18 cellular contexts compared by ENCODE assay signal in genomic region chr17:61223725-61224124, GRCh38.
DNase-seq lines count a peak whose midpoint lies in the region.
"Had no signal": no experiment of that assay in that cellular context is flagged by ENCODE, and none has a peak within 500 bp of the region (broad histone marks: within the 10 kb centered on the region; RNA-seq: fewer than 3 reads in every experiment).

No MANE protein-coding gene starts in this region.

- H3K36me3 ChIP-seq in BLaER1: no peaks in the 10 kb centered on the region
- H3K36me3 ChIP-seq in CD8-positive, alpha-beta memory T cell (ENCODE audit: insufficient read depth, low read length): no peaks in the 10 kb centered on the region
- H3K36me3 ChIP-seq: Peyer's patch had no signal

- H3K27me3 ChIP-seq in BLaER1: no peaks in the 10 kb centered on the region
- no peaks in the 10 kb centered on the region for H3K27me3 ChIP-seq in CD8-positive, alpha-beta memory T cell (ENCODE audit: insufficient read depth, low read length, poor library complexity, severe bottlenecking)
- H3K27me3 ChIP-seq: Peyer's patch had no signal

- peaks cover 9% of the 10 kb centered on the region for H3K36me3 Mint-ChIP-seq in activated CD4-positive, alpha-beta T cell treated with anti-CD3 and anti-CD28 coated beads, Interleukin-2, amount 10 ng/mL, durations not matched to agents 7 days and 5 days (ENCODE audit: low read depth)
- peaks cover 0 to 1% (median 0%) of the 10 kb centered on the region in 3 donors for H3K36me3 Mint-ChIP-seq in CD8-positive, alpha-beta memory T cell
- no peaks in the 10 kb centered on the region for H3K36me3 Mint-ChIP-seq in immature natural killer cell
- H3K36me3 Mint-ChIP-seq: CD8-positive, alpha-beta T cell had no signal

- H3K27ac ChIP-seq in BLaER1: no peak overlapping the region
- H3K27ac ChIP-seq in CD8-positive, alpha-beta memory T cell (ENCODE audit: low read depth, low read length): no peak overlapping the region
- H3K27ac ChIP-seq: HL-60, Peyer's patch had no signal

- H3K9me3 Mint-ChIP-seq in activated CD4-positive, alpha-beta T cell treated with anti-CD3 and anti-CD28 coated beads, Interleukin-2, amount 10 ng/mL, durations not matched to agents 7 days and 5 days: peaks cover 2% of the 10 kb centered on the region
- H3K9me3 Mint-ChIP-seq in CD8-positive, alpha-beta memory T cell: no peaks in the 10 kb centered on the region
- no peaks in the 10 kb centered on the region for H3K9me3 Mint-ChIP-seq in immature natural killer cell
- H3K9me3 Mint-ChIP-seq: CD8-positive, alpha-beta T cell; HFFc6 had no signal

- POLR2A ChIA-PET in activated CD4-positive, alpha-beta T cell treated with anti-CD3 and anti-CD28 coated beads, Interleukin-2, amount 10 ng/mL, durations not matched to agents 7 days and 5 days (lab: Charles Lee): no interaction called here
- POLR2A ChIA-PET in CD8-positive, alpha-beta memory T cell (lab: Charles Lee): interaction anchor here (1.0 kb wide), 1 partner anchor 19 kb away, joined by 3 read pairs; no protein-coding TSS in a partner anchor

- H3K9me3 ChIP-seq in BLaER1: no peaks in the 10 kb centered on the region
- H3K9me3 ChIP-seq in CD8-positive, alpha-beta memory T cell (ENCODE audit: low read length): no peaks in the 10 kb centered on the region
- H3K9me3 ChIP-seq: Peyer's patch had no signal

- H3K4me3 ChIP-seq in BLaER1: no peak overlapping the region
- no peak overlapping the region for H3K4me3 ChIP-seq in CD8-positive, alpha-beta memory T cell (ENCODE audit: low read length)
- H3K4me3 ChIP-seq: K562, Peyer's patch had no signal

- peaks cover 54% of the 10 kb centered on the region for H3K4me1 Mint-ChIP-seq in activated CD4-positive, alpha-beta T cell treated with anti-CD3 and anti-CD28 coated beads, Interleukin-2, amount 10 ng/mL, durations not matched to agents 7 days and 5 days
- peaks cover 30 to 43% (median 33%) of the 10 kb centered on the region in 3 donors for H3K4me1 Mint-ChIP-seq in CD8-positive, alpha-beta memory T cell
- H3K4me1 Mint-ChIP-seq in immature natural killer cell: peaks cover 44 to 58% of the 10 kb centered on the region in 2 donors

- CTCF ChIA-PET in activated CD4-positive, alpha-beta T cell treated with anti-CD3 and anti-CD28 coated beads, Interleukin-2, amount 10 ng/mL, durations not matched to agents 7 days and 5 days (lab: Charles Lee): interaction anchor here (1.8 kb wide), 1 partner anchor 10 kb away, joined by 6 read pairs; no protein-coding TSS in a partner anchor
- CTCF ChIA-PET in CD8-positive, alpha-beta memory T cell (lab: Charles Lee): no interaction called here

- peaks cover 51% of the 10 kb centered on the region for H3K4me1 ChIP-seq in BLaER1
- peaks cover 24% of the 10 kb centered on the region for H3K4me1 ChIP-seq in CD8-positive, alpha-beta memory T cell (ENCODE audit: insufficient read depth, low read length)
- H3K4me1 ChIP-seq: Peyer's patch had no signal

- peak overlapping the region; percentile 74; the same call in 1 of the 2 replicates for H3K4me2 ChIP-seq in BLaER1

- no peak overlapping the region for H3K9ac ChIP-seq in BLaER1

- H4K20me1 ChIP-seq in BLaER1: no peaks in the 10 kb centered on the region

- no peak for DNase-seq in activated CD4-positive, alpha-beta T cell treated with anti-CD3 and anti-CD28 coated beads, Interleukin-2, amount 10 ng/mL, durations not matched to agents 7 days and 5 days
- DNase-seq in activated CD4-positive, alpha-beta T cell treated with anti-CD3 and anti-CD28 coated beads for 4 hours: no peak
- DNase-seq in CD8-positive, alpha-beta memory T cell: no peak
- DNase-seq in immature natural killer cell (no peak), SIG-M5 treated with dmso at 0.1 percent for 504 hours (lab: John Stamatoyannopoulos, UW; ENCODE audit: unreplicated experiment) (no peak), iPS-NIHi7 (ENCODE audit: extremely low spot score) (no peak)
- DNase-seq: AML-193, DMS 273 treated with DMSO at 0.1 percent for 48 hours, EL, HFFc6, NCI-H2107, NCI-H748 treated with DMSO at 0.1 percent for 48 hours, Peyer's patch, SHP77 had no signal

- H3K27ac Mint-ChIP-seq in activated CD4-positive, alpha-beta T cell treated with anti-CD3 and anti-CD28 coated beads, Interleukin-2, amount 10 ng/mL, durations not matched to agents 7 days and 5 days: peak overlapping the region; percentile 90
- peak overlapping the region in 4 of 8 donors; percentile 28 to 66 (median 33) for H3K27ac Mint-ChIP-seq in CD8-positive, alpha-beta memory T cell
- H3K27ac Mint-ChIP-seq in immature natural killer cell: peak overlapping the region in 5 of 6 donors; percentile 44 to 86 (median 55)
- H3K27ac Mint-ChIP-seq: CD8-positive, alpha-beta T cell; HFFc6 had no signal

- peaks cover 4% of the 10 kb centered on the region for H3K27me3 Mint-ChIP-seq in activated CD4-positive, alpha-beta T cell treated with anti-CD3 and anti-CD28 coated beads, Interleukin-2, amount 10 ng/mL, durations not matched to agents 7 days and 5 days
- no peaks in the 10 kb centered on the region for H3K27me3 Mint-ChIP-seq in CD8-positive, alpha-beta memory T cell
- no peaks in the 10 kb centered on the region for H3K27me3 Mint-ChIP-seq in immature natural killer cell (ENCODE audit: low read depth in 3 of 3)

- H3K4me3 Mint-ChIP-seq in activated CD4-positive, alpha-beta T cell treated with anti-CD3 and anti-CD28 coated beads, Interleukin-2, amount 10 ng/mL, durations not matched to agents 7 days and 5 days: peak overlapping the region; percentile 58
- H3K4me3 Mint-ChIP-seq in CD8-positive, alpha-beta memory T cell: peak overlapping the region in 6 of 7 donors; percentile 22 to 78 (median 58)
- peak overlapping the region in 4 of 5 donors; percentile 73 to 87 (median 82) for H3K4me3 Mint-ChIP-seq in immature natural killer cell
- H3K4me3 Mint-ChIP-seq: HFFc6 had no signal
